Comparison of ENCODE assay signal across 9 cellular contexts in the genomic region with DNA sequence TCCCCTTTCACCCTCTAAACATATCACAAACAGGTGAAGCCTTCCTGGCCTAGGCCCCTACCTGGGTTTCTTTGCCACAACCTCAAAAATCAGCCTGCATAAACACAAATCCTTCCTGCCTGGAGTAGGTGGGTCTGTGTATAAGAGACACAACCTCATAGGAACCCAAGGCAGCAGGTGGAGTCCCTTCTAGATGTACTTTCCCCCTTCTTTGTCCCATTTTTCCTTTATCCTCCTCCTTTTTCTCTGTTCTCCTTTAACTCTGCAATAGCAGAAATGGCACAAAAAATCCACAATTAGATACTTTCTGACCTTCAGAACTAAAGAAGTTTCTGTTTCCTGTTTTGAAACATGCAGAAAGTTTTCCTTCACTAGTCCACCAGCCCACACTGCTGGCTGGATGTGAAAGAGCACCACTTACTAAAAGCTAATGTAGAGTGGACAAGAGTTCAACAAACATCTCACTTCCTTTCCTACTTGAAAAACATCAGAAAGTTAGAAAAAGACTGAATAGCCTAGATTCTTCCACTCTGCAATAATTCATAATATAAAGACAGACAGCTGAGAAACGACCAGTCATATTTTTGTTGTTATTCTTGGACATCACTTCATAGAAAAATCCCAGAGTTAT. TPM values are rescaled to one million over a fixed set of nuclear protein-coding genes. Genes with fewer than 3 reads are reported as not detected.
DNase-seq lines count a peak whose midpoint lies in the region; ATAC-seq and TF ChIP-seq lines count a peak whose summit lies in the region.
"Had no signal": no experiment of that assay in that cellular context is flagged by ENCODE, and none has a peak within 500 bp of the region (broad histone marks: within the 10 kb centered on the region; RNA-seq: fewer than 3 reads in every experiment).

No MANE protein-coding gene starts in this region.

- H2AK5ac ChIP-seq in mesenchymal stem cell (ENCODE audit: low read length, severe bottlenecking), result peak overlapping the region; percentile 14

- H3K27ac ChIP-seq in CD8-positive, alpha-beta T cell (ENCODE audit: low read depth, low read length), result no peak overlapping the region
- peak overlapping the region; percentile 4 for H3K27ac ChIP-seq in mesenchymal stem cell (ENCODE audit: low read length, poor library complexity, severe bottlenecking)

- no peaks in the 10 kb centered on the region for H3K9me3 Mint-ChIP-seq in CD8-positive, alpha-beta T cell

- no CpG with 5 or more reads among the region's 1 CpG for WGBS in mesenchymal stem cell

- peak overlapping the region; percentile 17 for H3K9ac ChIP-seq in mesenchymal stem cell (ENCODE audit: low read length)

- H3K36me3 ChIP-seq in CD8-positive, alpha-beta T cell (ENCODE audit: insufficient read depth, low read length), result peaks cover 3% of the 10 kb centered on the region
- peaks cover 3 to 30% of the 10 kb centered on the region in 2 experiments for H3K36me3 ChIP-seq in mesenchymal stem cell (ENCODE audit: control insufficient read depth in 1 of 2, insufficient read depth in 2 of 2, low read depth in 1 of 2, low read length in 2 of 2)

- peak overlapping the region; percentile 18 for H4K91ac ChIP-seq in mesenchymal stem cell (ENCODE audit: low read length)

- CTCF ChIA-PET in CD8-positive, alpha-beta T cell (lab: Charles Lee), result no interaction called here

- intact Hi-C loops in CD8-positive, alpha-beta T cell (cut with DNase I, micrococcal nuclease), result no loop called here

- H3K27ac Mint-ChIP-seq in CD8-positive, alpha-beta T cell, result peak overlapping the region; percentile 76

- H3K4me3 Mint-ChIP-seq in CD8-positive, alpha-beta T cell, result no peak overlapping the region

- no peaks in the 10 kb centered on the region for H3K9me3 ChIP-seq in CD8-positive, alpha-beta T cell (ENCODE audit: low read length)
- H3K9me3 ChIP-seq in mesenchymal stem cell (ENCODE audit: control insufficient read depth, low read length), result no peaks in the 10 kb centered on the region

- H4K8ac ChIP-seq in mesenchymal stem cell (ENCODE audit: low read length), result peak overlapping the region; percentile 78

- peaks cover 30% of the 10 kb centered on the region for H3K36me3 Mint-ChIP-seq in CD8-positive, alpha-beta T cell

- H3K18ac ChIP-seq in mesenchymal stem cell (ENCODE audit: low read depth in 1 of 2, low read length in 2 of 2), result peak overlapping the region; percentile 46 to 64

- H3K14ac ChIP-seq in mesenchymal stem cell (ENCODE audit: low read length in 2 of 2), result peak overlapping the region in 1 of 2 experiments; percentile 11

- DNase-seq in CD8-positive, alpha-beta T cell, result no peak
- DNase-seq in astrocyte of the spinal cord (ENCODE audit: low read depth, low spot score), result peak; percentile 48
- DNase-seq in mesenchymal stem cell, result peak; percentile 53
- no peak for DNase-seq in NCI-H526 treated with DMSO at 0.1 percent for 48 hours (lab: John Stamatoyannopoulos, UW)
- no peak for DNase-seq in NCI-H2171 (lab: John Stamatoyannopoulos, UW)
- DNase-seq in foreskin melanocyte, result no peak
- DNase-seq in NCI-H2081 treated with DMSO at 0.1 percent for 48 hours (lab: John Stamatoyannopoulos, UW), result no peak
- DNase-seq: OCI-M1 had no signal

- H3K4me1 ChIP-seq in CD8-positive, alpha-beta T cell (ENCODE audit: insufficient read depth, low read length), result peaks cover 8% of the 10 kb centered on the region
- H3K4me1 ChIP-seq in mesenchymal stem cell (ENCODE audit: control insufficient read depth, insufficient read depth, low read depth, low read length), result peaks cover 2% of the 10 kb centered on the region

- H2BK120ac ChIP-seq in mesenchymal stem cell (ENCODE audit: low read depth, low read length), result peak overlapping the region; percentile 85

- no peak overlapping the region for H3K4me2 ChIP-seq in mesenchymal stem cell (ENCODE audit: low read length, poor library complexity, severe bottlenecking)

- H2AFZ ChIP-seq in mesenchymal stem cell (ENCODE audit: low read depth, low read length), result no peak overlapping the region

- H3K4me1 Mint-ChIP-seq in CD8-positive, alpha-beta T cell (ENCODE audit: low read depth), result peaks cover 20% of the 10 kb centered on the region

- H2BK5ac ChIP-seq in mesenchymal stem cell (ENCODE audit: low read depth, low read length, poor library complexity, severe bottlenecking), result no peak overlapping the region

- H3K4me3 ChIP-seq in CD8-positive, alpha-beta T cell (ENCODE audit: low read depth, low read length), result no peak overlapping the region
- H3K4me3 ChIP-seq in astrocyte of the spinal cord (ENCODE audit: low read depth, low read length) (no peak overlapping the region), mesenchymal stem cell (ENCODE audit: insufficient read depth in 1 of 2, low read depth in 1 of 2, low read length in 2 of 2) (no peak overlapping the region)

- no peak for ATAC-seq in CD8-positive, alpha-beta T cell
- peak; percentile 57 for ATAC-seq in HG02588 (IDR thresholded peaks at IDR 0.05; ENCODE audit: unreplicated experiment)

- no peaks in the 10 kb centered on the region for H3K27me3 ChIP-seq in CD8-positive, alpha-beta T cell (ENCODE audit: insufficient read depth, low read length)
- no peaks in the 10 kb centered on the region for H3K27me3 ChIP-seq in mesenchymal stem cell (ENCODE audit: control insufficient read depth in 1 of 2, insufficient read depth in 1 of 2, low read length in 2 of 2)

- H3K23ac ChIP-seq in mesenchymal stem cell (ENCODE audit: low read length in 2 of 2), result no peak overlapping the region

- peaks cover 2% of the 10 kb centered on the region for H3K27me3 Mint-ChIP-seq in CD8-positive, alpha-beta T cell (ENCODE audit: low read depth)

- H2BK12ac ChIP-seq in mesenchymal stem cell (ENCODE audit: low read length in 2 of 2), result peak overlapping the region; percentile 12 to 38

- peaks cover 4% of the 10 kb centered on the region for H3K79me1 ChIP-seq in mesenchymal stem cell (replicated peaks; ENCODE audit: low read length, poor library complexity, severe bottlenecking)

- H3K4ac ChIP-seq in mesenchymal stem cell (ENCODE audit: low read depth in 1 of 2, low read length in 2 of 2), result peak overlapping the region in 1 of 2 experiments; percentile 9

- no peak for TF ChIP-seq CTCF in CD8-positive, alpha-beta T cell (IDR thresholded peaks at IDR 0.05)
- no peak for TF ChIP-seq CTCF in astrocyte of the spinal cord (IDR thresholded peaks at IDR 0.05; ENCODE audit: low read depth, low read length)

- POLR2A ChIA-PET in CD8-positive, alpha-beta T cell (lab: Charles Lee), result no interaction called here

- H2BK15ac ChIP-seq in mesenchymal stem cell (ENCODE audit: low read depth, poor library complexity, severe bottlenecking), result no peak overlapping the region

- in situ Hi-C loops in astrocyte of the spinal cord (cut with HindIII; ENCODE audit: low sequenced_read_pairs), result no loop called here

RNA-seq across cellular contexts. Expression of a gene that starts 11.2 kb away (rescaled TPM):
- total RNA-seq in CD8-positive, alpha-beta T cell, result 1 to 10 TPM; 1.3 to 1.9 TPM
- polyA plus RNA-seq in mesenchymal stem cell (2013, experiment 1 of 2), result 7.2 TPM
- 8.0 TPM for polyA plus RNA-seq in mesenchymal stem cell (2013, experiment 2 of 2)

Comparison
In these comparisons a context has a peak if more than half of its experiments do, and no peak if none do; other contexts are left out.
1. DNase-seq: peak in astrocyte of the spinal cord (single experiment) and mesenchymal stem cell (single experiment); none in CD8-positive, alpha-beta T cell (0 of 7), NCI-H526 treated with DMSO at 0.1 percent for 48 hours (single experiment), NCI-H2171 (single experiment), foreskin melanocyte (single experiment) and NCI-H2081 treated with DMSO at 0.1 percent for 48 hours (single experiment).